Comparison of ENCODE assay signal across 1 cellular context in the genomic region with DNA sequence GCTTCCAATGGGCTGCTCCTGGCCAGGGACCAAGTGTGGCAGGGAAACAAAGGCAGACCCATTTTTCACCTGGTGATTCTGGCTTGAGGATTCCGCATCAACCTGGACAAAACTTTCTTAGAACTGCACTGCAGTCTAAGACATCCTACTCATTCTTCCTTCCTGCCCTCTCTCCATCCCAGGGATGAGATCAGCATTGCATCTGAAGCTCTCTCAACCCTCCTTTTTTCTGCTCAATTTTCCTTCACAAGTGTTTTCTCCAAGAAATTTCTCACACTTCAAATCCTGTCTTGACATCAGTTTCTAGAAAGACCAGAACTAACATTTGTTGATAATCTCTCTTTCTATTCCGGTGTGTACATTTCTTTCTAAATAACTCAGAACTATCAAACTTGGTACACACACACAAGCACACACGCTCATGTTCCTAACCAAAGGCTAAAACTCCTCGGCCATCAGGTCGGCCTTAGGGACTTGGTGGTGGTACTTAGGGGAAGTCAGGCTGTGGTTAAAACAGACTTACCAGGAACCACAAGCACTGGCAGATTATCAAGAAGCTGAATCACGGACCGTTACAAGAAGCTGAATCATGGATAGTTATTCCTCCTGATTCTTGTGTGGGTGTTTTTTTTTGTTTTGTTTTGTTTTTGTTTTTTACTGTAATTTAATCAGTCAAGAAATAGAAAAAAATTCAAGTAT.
A peak's percentile ranks its signal among the peaks of the same experiment; 100 is the strongest.
TF ChIP-seq lines count a peak whose summit lies in the region.

No MANE protein-coding gene starts in this region.

TF ChIP-seq in SK-N-SH, 30 proteins besides CTCF, POLR2A, EP300 and RAD21 (continued from another document):
- TF ChIP-seq USF2 (IDR thresholded peaks at IDR 0.05; ENCODE audit: borderline replicate concordance, low read depth, low read length): no peak
- no peak for TF ChIP-seq TEAD4 (IDR thresholded peaks at IDR 0.05; ENCODE audit: borderline replicate concordance, insufficient read depth)
- no peak for TF ChIP-seq EZH2phosphoT487 (IDR thresholded peaks at IDR 0.05; ENCODE audit: borderline replicate concordance, low read depth)
- peak; percentile 82 for TF ChIP-seq JUND (IDR thresholded peaks at IDR 0.05)
- no peak for TF ChIP-seq RCOR1 (IDR thresholded peaks at IDR 0.05; ENCODE audit: low read length)
- peak; percentile 26; the same call in 1 of the 2 replicates for TF ChIP-seq RXRA (IDR thresholded peaks at IDR 0.05; ENCODE audit: borderline replicate concordance, low read depth)
- no peak for TF ChIP-seq YY1 (IDR thresholded peaks at IDR 0.05; ENCODE audit: low read depth)
- TF ChIP-seq ZBTB33 (IDR thresholded peaks at IDR 0.05; ENCODE audit: borderline replicate concordance, low read depth): no peak
- TF ChIP-seq, protein P1, sequence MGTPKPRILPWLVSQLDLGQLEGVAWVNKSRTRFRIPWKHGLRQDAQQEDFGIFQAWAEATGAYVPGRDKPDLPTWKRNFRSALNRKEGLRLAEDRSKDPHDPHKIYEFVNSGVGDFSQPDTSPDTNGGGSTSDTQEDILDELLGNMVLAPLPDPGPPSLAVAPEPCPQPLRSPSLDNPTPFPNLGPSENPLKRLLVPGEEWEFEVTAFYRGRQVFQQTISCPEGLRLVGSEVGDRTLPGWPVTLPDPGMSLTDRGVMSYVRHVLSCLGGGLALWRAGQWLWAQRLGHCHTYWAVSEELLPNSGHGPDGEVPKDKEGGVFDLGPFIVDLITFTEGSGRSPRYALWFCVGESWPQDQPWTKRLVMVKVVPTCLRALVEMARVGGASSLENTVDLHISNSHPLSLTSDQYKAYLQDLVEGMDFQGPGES (IDR thresholded peaks at IDR 0.05; ENCODE audit: low read depth, low read length): no peak
- TF ChIP-seq, protein P2, sequence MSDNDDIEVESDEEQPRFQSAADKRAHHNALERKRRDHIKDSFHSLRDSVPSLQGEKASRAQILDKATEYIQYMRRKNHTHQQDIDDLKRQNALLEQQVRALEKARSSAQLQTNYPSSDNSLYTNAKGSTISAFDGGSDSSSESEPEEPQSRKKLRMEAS (IDR thresholded peaks at IDR 0.05; ENCODE audit: low read depth): no peak
- TF ChIP-seq MXI1 (IDR thresholded peaks at IDR 0.05; ENCODE audit: low read depth, low read length): no peak
- TF ChIP-seq NFIC (IDR thresholded peaks at IDR 0.05; ENCODE audit: borderline replicate concordance): peak; percentile 96
- no peak; the same call in 1 of the 2 replicates for TF ChIP-seq MEF2A (IDR thresholded peaks at IDR 0.05; ENCODE audit: borderline replicate concordance, low read depth)
- TF ChIP-seq TCF12 (IDR thresholded peaks at IDR 0.05): peak; percentile 87
